19 cellular contexts compared by ENCODE assay signal in the genomic region with DNA sequence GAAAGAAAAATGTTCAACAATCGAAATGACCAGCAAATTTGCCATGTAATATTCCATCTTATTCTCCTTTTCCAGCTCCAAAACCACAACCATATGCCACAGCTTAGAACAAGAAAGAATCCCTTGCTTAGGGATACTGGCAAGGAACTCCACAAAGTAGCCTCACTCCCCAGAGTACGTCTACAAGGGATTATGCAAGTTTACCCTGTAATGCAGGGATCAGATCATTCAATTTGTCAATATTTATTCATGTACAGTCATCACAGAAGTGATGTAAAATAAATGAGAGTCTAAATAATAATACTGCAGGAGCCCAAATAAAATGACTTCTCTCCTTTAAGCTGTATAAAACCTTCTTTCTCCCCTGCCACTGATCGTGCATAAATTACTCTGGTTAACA.
"Had no signal": no experiment of that assay in that cellular context is flagged by ENCODE, and none has a peak within 500 bp of the region (broad histone marks: within the 10 kb centered on the region; RNA-seq: fewer than 3 reads in every experiment).

No MANE protein-coding gene starts in this region.

- H2AFZ ChIP-seq: hepatocyte, neural progenitor cell had no signal

- DNase-seq: effector memory CD8-positive, alpha-beta T cell; esophagus squamous epithelium; foreskin melanocyte; head of caudate nucleus; kidney; left cardiac atrium; left ventricle myocardium inferior; lower lobe of right lung; natural killer cell; nucleus accumbens; ovary; right cardiac atrium; small intestine; stimulated activated CD4-positive, alpha-beta T cell treated with anti-CD3 and anti-CD28 coated beads, Interleukin-12 subunit alpha, Interleukin-12 subunit beta, amount 100 ng/mL, for 4 hours; stimulated activated naive CD4-positive, alpha-beta T cell treated with Interleukin-2 at 50 U/mL for 16 hours; trophoblast cell had no signal

- H3K27ac ChIP-seq: esophagus squamous epithelium, hepatocyte, left ventricle myocardium inferior, lower lobe of right lung, neural progenitor cell, ovary had no signal

- H3K9me3 ChIP-seq: esophagus squamous epithelium, left ventricle myocardium inferior, lower lobe of right lung, ovary had no signal

- H3K4me1 ChIP-seq: lower lobe of right lung, neural progenitor cell had no signal

- H3K36me3 ChIP-seq: esophagus squamous epithelium, left ventricle myocardium inferior, lower lobe of right lung, neural progenitor cell, ovary had no signal

- H3K4me3 ChIP-seq: esophagus squamous epithelium, hepatocyte, left ventricle myocardium inferior, lower lobe of right lung, neural progenitor cell, ovary had no signal

- ATAC-seq: effector memory CD8-positive, alpha-beta T cell; left cardiac atrium; lower lobe of right lung; natural killer cell; right cardiac atrium had no signal

- H3K79me2 ChIP-seq: hepatocyte had no signal

- FAIRE-seq: kidney, small intestine, urothelium cell line had no signal

- H3K4me2 ChIP-seq: hepatocyte, neural progenitor cell had no signal
